In genomic region chr11:134236834-134237556, GRCh38 we compare ENCODE assay signal across 19 cellular contexts. TPM values are rescaled to one million over a fixed set of nuclear protein-coding genes. Genes with fewer than 3 reads are reported as not detected.
DNase-seq lines count a peak whose midpoint lies in the region; ATAC-seq lines count a peak whose summit lies in the region.
"Had no signal": no experiment of that assay in that cellular context is flagged by ENCODE, and none has a peak within 500 bp of the region (broad histone marks: within the 10 kb centered on the region; RNA-seq: fewer than 3 reads in every experiment).

No MANE protein-coding gene starts in this region.

- H2AK5ac ChIP-seq in trophoblast cell (ENCODE audit: low read length): no peak overlapping the region

- no peaks in the 10 kb centered on the region for H3K79me1 ChIP-seq in trophoblast cell (ENCODE audit: low read length)

- H3K4me1 Mint-ChIP-seq in activated naive CD8-positive, alpha-beta T cell (ENCODE audit: low read depth): peaks cover 13% of the 10 kb centered on the region
- H3K4me1 Mint-ChIP-seq in activated naive CD8-positive, alpha-beta T cell treated with anti-CD3 and anti-CD28 coated beads, Interleukin-2, amount 50 U/mL, for 24 hours: peaks cover 13% of the 10 kb centered on the region
- peaks cover 6% of the 10 kb centered on the region for H3K4me1 Mint-ChIP-seq in activated naive CD8-positive, alpha-beta T cell treated with anti-CD3 and anti-CD28 coated beads for 36 hours

- ATAC-seq in activated naive CD8-positive, alpha-beta T cell treated with anti-CD3 and anti-CD28 coated beads, Interleukin-2, amount 50 U/mL, for 24 hours: no peak
- ATAC-seq: left lobe of liver had no signal

- no peaks in the 10 kb centered on the region for H3K9me3 ChIP-seq in trophoblast cell (ENCODE audit: insufficient read depth, low read depth, low read length)
- H3K9me3 ChIP-seq: colonic mucosa, SJCRH30 had no signal

- H2BK12ac ChIP-seq in trophoblast cell (ENCODE audit: low read length): peak overlapping the region; percentile 28

- H3K27me3 Mint-ChIP-seq in activated naive CD8-positive, alpha-beta T cell: no peaks in the 10 kb centered on the region
- no peaks in the 10 kb centered on the region for H3K27me3 Mint-ChIP-seq in activated naive CD8-positive, alpha-beta T cell treated with anti-CD3 and anti-CD28 coated beads, Interleukin-2, amount 50 U/mL, for 24 hours
- H3K27me3 Mint-ChIP-seq in activated naive CD8-positive, alpha-beta T cell treated with anti-CD3 and anti-CD28 coated beads for 36 hours: no peaks in the 10 kb centered on the region
- H3K27me3 Mint-ChIP-seq: activated CD4-positive, alpha-beta T cell treated with anti-CD3 and anti-CD28 coated beads, Interleukin-2, amount 10 ng/mL, durations not matched to agents 24 days and 14 days had no signal

- no peaks in the 10 kb centered on the region for H3K9me3 Mint-ChIP-seq in activated naive CD8-positive, alpha-beta T cell (ENCODE audit: low read depth)
- H3K9me3 Mint-ChIP-seq in activated naive CD8-positive, alpha-beta T cell treated with anti-CD3 and anti-CD28 coated beads, Interleukin-2, amount 50 U/mL, for 24 hours: no peaks in the 10 kb centered on the region
- H3K9me3 Mint-ChIP-seq in activated naive CD8-positive, alpha-beta T cell treated with anti-CD3 and anti-CD28 coated beads for 36 hours: no peaks in the 10 kb centered on the region
- H3K9me3 Mint-ChIP-seq: activated CD4-positive, alpha-beta T cell treated with anti-CD3 and anti-CD28 coated beads, Interleukin-2, amount 10 ng/mL, durations not matched to agents 24 days and 14 days; IgD-negative memory B cell had no signal

- H3K23ac ChIP-seq in trophoblast cell (ENCODE audit: low read length): no peak overlapping the region

- H3K18ac ChIP-seq in trophoblast cell (ENCODE audit: low read length): no peak overlapping the region

- no peak overlapping the region for H2BK120ac ChIP-seq in trophoblast cell (ENCODE audit: insufficient read depth, low read length, poor library complexity)

- no peak overlapping the region for H4K8ac ChIP-seq in trophoblast cell (ENCODE audit: low read depth, low read length)

- no peak for DNase-seq in activated naive CD8-positive, alpha-beta T cell treated with anti-CD3 and anti-CD28 coated beads, Interleukin-2, amount 50 U/mL, for 24 hours
- no peak for DNase-seq in activated naive CD8-positive, alpha-beta T cell treated with anti-CD3 and anti-CD28 coated beads for 36 hours
- DNase-seq in trophoblast cell (peak; percentile 44 to 81), NCI-H146 (lab: John Stamatoyannopoulos, UW) (no peak)
- DNase-seq in stimulated activated CD4-positive, alpha-beta T cell treated with anti-CD3 and anti-CD28 coated beads, Interleukin-2, amount 100 ng/mL, for 48 hours: no peak
- DNase-seq: activated CD4-positive, alpha-beta T cell treated with anti-CD3 and anti-CD28 coated beads, Interleukin-2, amount 10 ng/mL, durations not matched to agents 24 days and 14 days; activated T-cell treated with anti-CD3 and anti-CD28 coated beads, Interleukin-2, amount 50 U/mL, for 48 hours; colonic mucosa; NCI-H2081 treated with DMSO at 0.1 percent for 48 hours; NCI-H524 treated with DMSO at 0.1 percent for 48 hours; SJCRH30; T1000 had no signal

- H3K36me3 ChIP-seq in trophoblast cell (ENCODE audit: control insufficient read depth in 1 of 2, insufficient read depth in 2 of 2, low read length in 2 of 2): peaks cover 11% of the 10 kb centered on the region in 2 experiments
- H3K36me3 ChIP-seq: colonic mucosa, SJCRH30 had no signal

- no peaks in the 10 kb centered on the region for H3K27me3 ChIP-seq in trophoblast cell (ENCODE audit: insufficient read depth, low read length)
- H3K27me3 ChIP-seq: colonic mucosa, SJCRH30 had no signal

- WGBS in trophoblast cell (ENCODE audit: extremely low coverage, insufficient coverage, insufficient read length): no CpG with 5 or more reads among the region's 7 CpGs

- no peak overlapping the region for H3K9ac ChIP-seq in trophoblast cell (ENCODE audit: low read length)

- peak overlapping the region; percentile 40 for H3K27ac ChIP-seq in trophoblast cell (ENCODE audit: low read depth, low read length)
- H3K27ac ChIP-seq: colonic mucosa, epithelial cell of prostate, SJCRH30 had no signal

- H3K4ac ChIP-seq in trophoblast cell (ENCODE audit: low read depth, low read length): no peak overlapping the region

- no peak overlapping the region for H3K4me3 ChIP-seq in trophoblast cell (ENCODE audit: low read depth, low read length)
- H3K4me3 ChIP-seq: colonic mucosa, SJCRH30 had no signal

- peaks cover 3% of the 10 kb centered on the region for H3K36me3 Mint-ChIP-seq in activated naive CD8-positive, alpha-beta T cell
- H3K36me3 Mint-ChIP-seq in activated naive CD8-positive, alpha-beta T cell treated with anti-CD3 and anti-CD28 coated beads, Interleukin-2, amount 50 U/mL, for 24 hours (ENCODE audit: low read depth): peaks cover 10% of the 10 kb centered on the region
- peaks cover 5% of the 10 kb centered on the region for H3K36me3 Mint-ChIP-seq in activated naive CD8-positive, alpha-beta T cell treated with anti-CD3 and anti-CD28 coated beads for 36 hours

- H3K14ac ChIP-seq in trophoblast cell (ENCODE audit: low read length): no peak overlapping the region

- no peak overlapping the region for H2AFZ ChIP-seq in trophoblast cell (ENCODE audit: insufficient read depth, low read length, poor library complexity)

- H2BK5ac ChIP-seq in trophoblast cell (ENCODE audit: low read depth, low read length, poor library complexity): no peak overlapping the region

- peak overlapping the region; percentile 54 for H3K27ac Mint-ChIP-seq in activated naive CD8-positive, alpha-beta T cell
- no peak overlapping the region for H3K27ac Mint-ChIP-seq in activated naive CD8-positive, alpha-beta T cell treated with anti-CD3 and anti-CD28 coated beads, Interleukin-2, amount 50 U/mL, for 24 hours
- H3K27ac Mint-ChIP-seq in activated naive CD8-positive, alpha-beta T cell treated with anti-CD3 and anti-CD28 coated beads for 36 hours: peak overlapping the region; percentile 25
- H3K27ac Mint-ChIP-seq: activated CD4-positive, alpha-beta T cell treated with anti-CD3 and anti-CD28 coated beads, Interleukin-2, amount 10 ng/mL, durations not matched to agents 24 days and 14 days had no signal

- H4K12ac ChIP-seq in trophoblast cell (ENCODE audit: low read depth, low read length): no peak overlapping the region

- peaks cover 3 to 5% of the 10 kb centered on the region in 2 experiments for H3K4me1 ChIP-seq in trophoblast cell (ENCODE audit: control insufficient read depth in 1 of 2, insufficient read depth in 2 of 2, low read length in 2 of 2)
- H3K4me1 ChIP-seq: colonic mucosa, SJCRH30 had no signal

- H3K4me3 Mint-ChIP-seq in activated naive CD8-positive, alpha-beta T cell: no peak overlapping the region
- no peak overlapping the region for H3K4me3 Mint-ChIP-seq in activated naive CD8-positive, alpha-beta T cell treated with anti-CD3 and anti-CD28 coated beads, Interleukin-2, amount 50 U/mL, for 24 hours
- H3K4me3 Mint-ChIP-seq in activated naive CD8-positive, alpha-beta T cell treated with anti-CD3 and anti-CD28 coated beads for 36 hours: no peak overlapping the region
- H3K4me3 Mint-ChIP-seq: activated CD4-positive, alpha-beta T cell treated with anti-CD3 and anti-CD28 coated beads, Interleukin-2, amount 10 ng/mL, durations not matched to agents 24 days and 14 days; IgD-negative memory B cell had no signal

- no peaks in the 10 kb centered on the region for H3K79me2 ChIP-seq in trophoblast cell (ENCODE audit: control insufficient read depth, insufficient read depth, low read length, poor library complexity)

- H4K91ac ChIP-seq in trophoblast cell (ENCODE audit: low read depth, low read length): no peak overlapping the region

- H3K4me2 ChIP-seq in trophoblast cell (ENCODE audit: low read length): no peak overlapping the region

RNA-seq across cellular contexts. Expression of gene VPS26B, which starts 12.5 kb away (rescaled TPM):
- total RNA-seq in activated naive CD8-positive, alpha-beta T cell treated with anti-CD3 and anti-CD28 coated beads for 36 hours: 10 to 100 TPM; 28.8 to 30.3 TPM
- 21.9 and 22.7 TPM in 2 replicates for polyA plus RNA-seq in trophoblast cell (2013)

RNA-seq across cellular contexts. Expression of gene NCAPD3, which starts 13.2 kb away (rescaled TPM):
- 10 to 100 TPM; 93.4 to 96.7 TPM for total RNA-seq in activated naive CD8-positive, alpha-beta T cell treated with anti-CD3 and anti-CD28 coated beads for 36 hours
- polyA plus RNA-seq in trophoblast cell (2013): 12.2 and 12.7 TPM in 2 replicates

RNA-seq across cellular contexts. Expression of gene THYN1, which starts 16.2 kb away (rescaled TPM):
- total RNA-seq in activated naive CD8-positive, alpha-beta T cell treated with anti-CD3 and anti-CD28 coated beads for 36 hours: 10 to 100 TPM; 79.5 to 79.8 TPM
- 27.6 and 30.3 TPM in 2 replicates for polyA plus RNA-seq in trophoblast cell (2013)

RNA-seq across cellular contexts. Expression of gene ACAD8, which starts 16.4 kb away (rescaled TPM):
- 10 to 100 TPM; 20.9 to 21.1 TPM for total RNA-seq in activated naive CD8-positive, alpha-beta T cell treated with anti-CD3 and anti-CD28 coated beads for 36 hours
- polyA plus RNA-seq in trophoblast cell (2013): 9.7 and 9.9 TPM in 2 replicates

RNA-seq across cellular contexts. Expression of gene GLB1L3, which starts 39.2 kb away (rescaled TPM):
- total RNA-seq in activated naive CD8-positive, alpha-beta T cell treated with anti-CD3 and anti-CD28 coated beads for 36 hours: 10 to 100 TPM in 1 of 2 experiments, 1 to 10 TPM in 1; 9.8 to 10.9 TPM
- polyA plus RNA-seq in trophoblast cell (2013): not detected in 2 replicates
- total RNA-seq: G401, mucosa of gallbladder, SJCRH30, subcutaneous adipose tissue had no signal

Comparison
In these comparisons a context has a peak if more than half of its experiments do, and no peak if none do; other contexts are left out.
1. DNase-seq: peak in trophoblast cell (2 of 2); none in activated naive CD8-positive, alpha-beta T cell treated with anti-CD3 and anti-CD28 coated beads, Interleukin-2, amount 50 U/mL, for 24 hours (single experiment), activated naive CD8-positive, alpha-beta T cell treated with anti-CD3 and anti-CD28 coated beads for 36 hours (single experiment), NCI-H146 (single experiment) and stimulated activated CD4-positive, alpha-beta T cell treated with anti-CD3 and anti-CD28 coated beads, Interleukin-2, amount 100 ng/mL, for 48 hours (0 of 2).